ENCODE assay signal across 1 cellular context in the genomic region with DNA sequence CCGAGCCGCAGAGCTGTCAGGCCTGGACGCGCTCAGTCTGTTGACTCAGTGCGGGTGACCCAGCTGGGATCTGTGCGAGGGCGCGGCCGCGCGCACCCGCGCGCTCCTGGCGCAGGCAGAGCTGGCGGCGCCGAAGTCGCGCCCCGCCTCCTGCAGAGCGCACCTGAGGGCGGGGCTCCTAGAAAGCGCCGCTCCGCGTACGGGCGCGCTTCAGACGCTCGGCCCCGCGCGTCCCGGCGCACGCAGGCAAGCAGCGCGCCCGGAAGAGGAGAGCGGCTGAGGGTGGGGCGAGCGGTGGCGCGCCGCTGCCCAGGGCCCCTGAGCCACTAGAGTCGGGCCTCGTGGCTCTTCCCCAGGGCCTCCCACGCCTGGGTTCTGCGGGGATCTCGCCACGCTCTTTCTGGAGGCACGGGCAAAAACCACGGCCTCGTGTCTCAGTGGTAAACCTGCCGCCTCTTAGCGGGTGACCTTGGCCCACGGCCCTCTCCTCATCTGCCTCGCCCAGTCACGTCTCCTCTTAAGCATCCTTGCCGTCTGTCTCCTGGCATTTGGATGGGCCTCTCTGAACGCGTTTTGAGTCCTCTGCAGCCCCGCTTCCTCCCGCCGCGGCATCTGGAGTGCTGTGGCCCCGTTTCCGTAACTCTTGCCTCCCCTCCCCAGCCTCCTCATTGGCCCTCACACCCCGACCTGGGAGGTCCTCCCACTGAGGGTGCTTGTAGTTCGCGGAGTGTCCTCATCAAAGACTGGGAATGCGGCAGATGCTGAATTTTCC.
TF ChIP-seq lines count a peak whose summit lies in the region.

Gene ABCA5 (minus strand): TSS at position 74 of the 772 bp plus-strand sequence. CDS start 12,718 bp downstream, outside the sequence.

TF ChIP-seq in WTC11, 78 proteins besides CTCF, POLR2A, EP300 and RAD21 (continued from another document):
- TF ChIP-seq, protein P1, sequence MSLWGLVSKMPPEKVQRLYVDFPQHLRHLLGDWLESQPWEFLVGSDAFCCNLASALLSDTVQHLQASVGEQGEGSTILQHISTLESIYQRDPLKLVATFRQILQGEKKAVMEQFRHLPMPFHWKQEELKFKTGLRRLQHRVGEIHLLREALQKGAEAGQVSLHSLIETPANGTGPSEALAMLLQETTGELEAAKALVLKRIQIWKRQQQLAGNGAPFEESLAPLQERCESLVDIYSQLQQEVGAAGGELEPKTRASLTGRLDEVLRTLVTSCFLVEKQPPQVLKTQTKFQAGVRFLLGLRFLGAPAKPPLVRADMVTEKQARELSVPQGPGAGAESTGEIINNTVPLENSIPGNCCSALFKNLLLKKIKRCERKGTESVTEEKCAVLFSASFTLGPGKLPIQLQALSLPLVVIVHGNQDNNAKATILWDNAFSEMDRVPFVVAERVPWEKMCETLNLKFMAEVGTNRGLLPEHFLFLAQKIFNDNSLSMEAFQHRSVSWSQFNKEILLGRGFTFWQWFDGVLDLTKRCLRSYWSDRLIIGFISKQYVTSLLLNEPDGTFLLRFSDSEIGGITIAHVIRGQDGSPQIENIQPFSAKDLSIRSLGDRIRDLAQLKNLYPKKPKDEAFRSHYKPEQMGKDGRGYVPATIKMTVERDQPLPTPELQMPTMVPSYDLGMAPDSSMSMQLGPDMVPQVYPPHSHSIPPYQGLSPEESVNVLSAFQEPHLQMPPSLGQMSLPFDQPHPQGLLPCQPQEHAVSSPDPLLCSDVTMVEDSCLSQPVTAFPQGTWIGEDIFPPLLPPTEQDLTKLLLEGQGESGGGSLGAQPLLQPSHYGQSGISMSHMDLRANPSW (CRISPR knock-in tag; conservative IDR thresholded peaks at IDR 0.05; ENCODE audit: low read depth) = no peak
- TF ChIP-seq GRHL2 (CRISPR knock-in tag; IDR thresholded peaks at IDR 0.05; ENCODE audit: insufficient replicate concordance, severe bottlenecking) = no peak
- no peak for TF ChIP-seq NFATC4 (CRISPR knock-in tag; IDR thresholded peaks at IDR 0.05)
- no peak for TF ChIP-seq CREB1 (CRISPR knock-in tag; IDR thresholded peaks at IDR 0.05)
- TF ChIP-seq, protein P2, sequence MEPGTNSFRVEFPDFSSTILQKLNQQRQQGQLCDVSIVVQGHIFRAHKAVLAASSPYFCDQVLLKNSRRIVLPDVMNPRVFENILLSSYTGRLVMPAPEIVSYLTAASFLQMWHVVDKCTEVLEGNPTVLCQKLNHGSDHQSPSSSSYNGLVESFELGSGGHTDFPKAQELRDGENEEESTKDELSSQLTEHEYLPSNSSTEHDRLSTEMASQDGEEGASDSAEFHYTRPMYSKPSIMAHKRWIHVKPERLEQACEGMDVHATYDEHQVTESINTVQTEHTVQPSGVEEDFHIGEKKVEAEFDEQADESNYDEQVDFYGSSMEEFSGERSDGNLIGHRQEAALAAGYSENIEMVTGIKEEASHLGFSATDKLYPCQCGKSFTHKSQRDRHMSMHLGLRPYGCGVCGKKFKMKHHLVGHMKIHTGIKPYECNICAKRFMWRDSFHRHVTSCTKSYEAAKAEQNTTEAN (CRISPR knock-in tag; IDR thresholded peaks at IDR 0.05) = 0 out of 2 replicates have a peak, but pooled peaks have one; percentile 43
- TF ChIP-seq, protein P3, sequence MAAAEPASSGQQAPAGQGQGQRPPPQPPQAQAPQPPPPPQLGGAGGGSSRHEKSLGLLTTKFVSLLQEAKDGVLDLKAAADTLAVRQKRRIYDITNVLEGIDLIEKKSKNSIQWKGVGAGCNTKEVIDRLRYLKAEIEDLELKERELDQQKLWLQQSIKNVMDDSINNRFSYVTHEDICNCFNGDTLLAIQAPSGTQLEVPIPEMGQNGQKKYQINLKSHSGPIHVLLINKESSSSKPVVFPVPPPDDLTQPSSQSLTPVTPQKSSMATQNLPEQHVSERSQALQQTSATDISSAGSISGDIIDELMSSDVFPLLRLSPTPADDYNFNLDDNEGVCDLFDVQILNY (CRISPR knock-in tag; IDR thresholded peaks at IDR 0.05) = 0 out of 2 replicates have a peak, but pooled peaks have one; percentile 22
- TF ChIP-seq, protein P4, sequence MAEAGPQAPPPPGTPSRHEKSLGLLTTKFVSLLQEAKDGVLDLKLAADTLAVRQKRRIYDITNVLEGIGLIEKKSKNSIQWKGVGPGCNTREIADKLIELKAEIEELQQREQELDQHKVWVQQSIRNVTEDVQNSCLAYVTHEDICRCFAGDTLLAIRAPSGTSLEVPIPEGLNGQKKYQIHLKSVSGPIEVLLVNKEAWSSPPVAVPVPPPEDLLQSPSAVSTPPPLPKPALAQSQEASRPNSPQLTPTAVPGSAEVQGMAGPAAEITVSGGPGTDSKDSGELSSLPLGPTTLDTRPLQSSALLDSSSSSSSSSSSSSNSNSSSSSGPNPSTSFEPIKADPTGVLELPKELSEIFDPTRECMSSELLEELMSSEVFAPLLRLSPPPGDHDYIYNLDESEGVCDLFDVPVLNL (CRISPR knock-in tag; IDR thresholded peaks at IDR 0.05; ENCODE audit: borderline replicate concordance, low read depth) = 0 out of 2 replicates have a peak, but pooled peaks have one; percentile 29
- TF ChIP-seq ATF1 (CRISPR knock-in tag; IDR thresholded peaks at IDR 0.05) = no peak
- TF ChIP-seq TEAD1 (CRISPR knock-in tag; IDR thresholded peaks at IDR 0.05) = no peak
- TF ChIP-seq FOXP1 (CRISPR knock-in tag; IDR thresholded peaks at IDR 0.05; ENCODE audit: borderline replicate concordance) = peak; percentile 86
- no peak for TF ChIP-seq GTF2I (CRISPR knock-in tag; conservative IDR thresholded peaks at IDR 0.05)
- no peak for TF ChIP-seq CBFB (CRISPR knock-in tag; IDR thresholded peaks at IDR 0.05; ENCODE audit: low read depth)
- 0 out of 2 replicates have a peak, but pooled peaks have one; percentile 54 for TF ChIP-seq CREM (CRISPR knock-in tag; IDR thresholded peaks at IDR 0.05)
- TF ChIP-seq SMAD3 (CRISPR knock-in tag; IDR thresholded peaks at IDR 0.05; ENCODE audit: borderline replicate concordance) = no peak
- TF ChIP-seq NR3C1 (CRISPR knock-in tag; conservative IDR thresholded peaks at IDR 0.05; ENCODE audit: low read depth) = 0 out of 2 replicates have a peak, but pooled peaks have one; percentile 68
- TF ChIP-seq TEAD4 (CRISPR knock-in tag; IDR thresholded peaks at IDR 0.05) = no peak
- 0 out of 2 replicates have a peak, but pooled peaks have one; percentile 25 for TF ChIP-seq ZNF138 (CRISPR knock-in tag; conservative IDR thresholded peaks at IDR 0.05)
- TF ChIP-seq E2F1 (CRISPR knock-in tag; IDR thresholded peaks at IDR 0.05) = no peak
- TF ChIP-seq SOX15 (CRISPR knock-in tag; IDR thresholded peaks at IDR 0.05) = no peak
- TF ChIP-seq, protein P5, sequence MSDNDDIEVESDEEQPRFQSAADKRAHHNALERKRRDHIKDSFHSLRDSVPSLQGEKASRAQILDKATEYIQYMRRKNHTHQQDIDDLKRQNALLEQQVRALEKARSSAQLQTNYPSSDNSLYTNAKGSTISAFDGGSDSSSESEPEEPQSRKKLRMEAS (CRISPR knock-in tag; IDR thresholded peaks at IDR 0.05) = peak; percentile 84
